ENCODE assay signal across 18 cellular contexts in the genomic region with DNA sequence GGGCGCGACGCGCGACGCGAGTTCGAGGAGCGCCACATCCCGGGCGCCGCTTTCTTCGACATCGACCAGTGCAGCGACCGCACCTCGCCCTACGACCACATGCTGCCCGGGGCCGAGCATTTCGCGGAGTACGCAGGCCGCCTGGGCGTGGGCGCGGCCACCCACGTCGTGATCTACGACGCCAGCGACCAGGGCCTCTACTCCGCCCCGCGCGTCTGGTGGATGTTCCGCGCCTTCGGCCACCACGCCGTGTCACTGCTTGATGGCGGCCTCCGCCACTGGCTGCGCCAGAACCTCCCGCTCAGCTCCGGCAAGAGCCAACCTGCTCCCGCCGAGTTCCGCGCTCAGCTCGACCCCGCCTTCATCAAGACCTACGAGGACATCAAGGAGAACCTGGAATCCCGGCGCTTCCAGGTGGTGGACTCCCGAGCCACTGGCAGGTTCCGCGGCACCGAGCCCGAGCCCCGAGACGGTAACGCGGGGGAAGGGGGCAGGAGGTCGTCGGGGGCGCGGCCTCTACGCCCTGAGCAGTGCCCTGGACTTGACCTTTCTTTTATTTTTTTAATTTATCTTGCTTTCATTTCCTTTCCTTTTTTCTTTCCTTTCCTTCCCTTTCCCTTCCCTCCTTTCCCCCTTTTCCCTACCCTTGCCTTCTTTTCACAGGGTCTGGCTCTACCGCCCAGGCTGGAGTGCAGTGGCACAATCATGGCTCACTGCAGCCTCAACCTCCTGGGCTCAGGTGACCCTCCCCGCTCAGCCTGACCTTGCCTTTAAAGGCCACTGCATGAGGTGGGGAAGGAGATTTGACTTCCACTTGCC.
"Had no signal": no experiment of that assay in that cellular context is flagged by ENCODE, and none has a peak within 500 bp of the region (broad histone marks: within the 10 kb centered on the region; RNA-seq: fewer than 3 reads in every experiment).

No MANE protein-coding gene starts in this region.

- DNase-seq: activated B cell treated with CpG ODN at 0.5 μM for 24 hours; activated CD4-positive, alpha-beta T cell treated with anti-CD3 and anti-CD28 coated beads, Interleukin-2, amount 10 ng/mL, durations not matched to agents 24 days and 14 days; activated CD8-positive, alpha-beta memory T cell treated with anti-CD3 and anti-CD28 coated beads, Interleukin-2, amount 50 U/mL, for 4 hours; activated CD8-positive, alpha-beta T cell treated with anti-CD3 and anti-CD28 coated beads, Interleukin-2, amount 10 ng/mL, durations not matched to agents 7 days and 5 days; activated effector memory CD4-positive, alpha-beta T cell treated with anti-CD3 and anti-CD28 coated beads, Interleukin-2, amount 50 U/mL, for 16 hours; activated T-cell treated with anti-CD3 and anti-CD28 coated beads, Interleukin-2, amount 50 U/mL, for 48 hours; esophagus squamous epithelium; hippocampal formation; kidney glomerular epithelial cell; lower lobe of right lung; naive thymus-derived CD4-positive, alpha-beta T cell; nucleus accumbens; psoas muscle; stimulated activated CD4-positive, alpha-beta T cell treated with anti-CD3 and anti-CD28 coated beads, Interleukin-1b, Interleukin-23, amount 100 ng/mL, for 48 hours had no signal

- H3K27ac ChIP-seq: esophagus squamous epithelium, lower lobe of right lung, psoas muscle, thoracic aorta had no signal

- H3K27me3 Mint-ChIP-seq: activated B cell treated with CpG ODN at 0.5 μM for 24 hours; activated CD4-positive, alpha-beta T cell treated with anti-CD3 and anti-CD28 coated beads, Interleukin-2, amount 10 ng/mL, durations not matched to agents 24 days and 14 days had no signal

- H3K9me3 Mint-ChIP-seq: activated B cell treated with CpG ODN at 0.5 μM for 24 hours; activated CD4-positive, alpha-beta T cell treated with anti-CD3 and anti-CD28 coated beads, Interleukin-2, amount 10 ng/mL, durations not matched to agents 24 days and 14 days; activated naive CD4-positive, alpha-beta T cell treated with anti-CD3 and anti-CD28 coated beads, Interleukin-2, amount 50 U/mL, for 24 hours; mesothelial cell of epicardium; naive thymus-derived CD4-positive, alpha-beta T cell had no signal

- ATAC-seq: activated CD8-positive, alpha-beta T cell treated with anti-CD3 and anti-CD28 coated beads, Interleukin-2, amount 10 ng/mL, durations not matched to agents 7 days and 5 days; naive thymus-derived CD4-positive, alpha-beta T cell; psoas muscle; sciatic nerve had no signal

- H3K27ac Mint-ChIP-seq: activated B cell treated with CpG ODN at 0.5 μM for 24 hours; activated CD4-positive, alpha-beta T cell treated with anti-CD3 and anti-CD28 coated beads, Interleukin-2, amount 10 ng/mL, durations not matched to agents 24 days and 14 days; activated CD8-positive, alpha-beta T cell treated with anti-CD3 and anti-CD28 coated beads, Interleukin-2, amount 10 ng/mL, durations not matched to agents 7 days and 5 days; activated naive CD4-positive, alpha-beta T cell treated with anti-CD3 and anti-CD28 coated beads, Interleukin-2, amount 50 U/mL, for 24 hours; mesothelial cell of epicardium; naive thymus-derived CD4-positive, alpha-beta T cell had no signal

- H3K4me3 Mint-ChIP-seq: activated B cell treated with CpG ODN at 0.5 μM for 24 hours; activated CD4-positive, alpha-beta T cell treated with anti-CD3 and anti-CD28 coated beads, Interleukin-2, amount 10 ng/mL, durations not matched to agents 24 days and 14 days; activated CD8-positive, alpha-beta T cell treated with anti-CD3 and anti-CD28 coated beads, Interleukin-2, amount 10 ng/mL, durations not matched to agents 7 days and 5 days; activated naive CD4-positive, alpha-beta T cell treated with anti-CD3 and anti-CD28 coated beads, Interleukin-2, amount 50 U/mL, for 24 hours; mesothelial cell of epicardium; naive thymus-derived CD4-positive, alpha-beta T cell had no signal

- H3K27me3 ChIP-seq: esophagus squamous epithelium had no signal

- H3K9me3 ChIP-seq: esophagus squamous epithelium, lower lobe of right lung, psoas muscle, thoracic aorta had no signal

- H3K4me3 ChIP-seq: esophagus squamous epithelium, lower lobe of right lung, psoas muscle, thoracic aorta had no signal

- H3K36me3 Mint-ChIP-seq: activated naive CD4-positive, alpha-beta T cell treated with anti-CD3 and anti-CD28 coated beads, Interleukin-2, amount 50 U/mL, for 24 hours had no signal
